ENCODE assay signal across 1 cellular context in the genomic region with DNA sequence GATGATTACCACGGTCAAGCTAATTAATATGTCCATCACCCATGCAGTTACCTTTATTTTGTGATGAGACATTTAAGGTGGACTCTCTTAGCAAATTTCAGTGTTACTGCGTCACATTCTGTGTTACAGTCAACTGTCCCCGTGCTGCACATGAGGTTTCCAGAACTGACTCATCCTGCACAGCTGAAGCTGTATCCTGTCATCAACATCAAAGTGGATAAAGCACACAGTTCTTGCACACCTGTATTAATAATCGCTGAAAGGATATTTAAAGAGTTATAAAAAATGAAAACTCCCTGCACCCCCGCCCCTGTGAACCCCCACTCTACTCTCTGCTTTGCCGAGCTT.
TF ChIP-seq lines count a peak whose summit lies in the region.

No MANE protein-coding gene starts in this region.

TF ChIP-seq in HEK293, 187 proteins besides CTCF, POLR2A, EP300 and RAD21 (continued from another document):
- 0 out of 2 replicates have a peak, but pooled peaks have one; percentile 11 for TF ChIP-seq ZNF660 (tag by site-specific recombination; IDR thresholded peaks at IDR 0.05)
TF ChIP-seq in HEK293: peak in this region for 3.
